In genomic region chr2:106147159-106147558, GRCh38 we compare ENCODE assay signal across 12 cellular contexts. TPM values are rescaled to one million over a fixed set of nuclear protein-coding genes. Genes with fewer than 3 reads are reported as not detected.
DNase-seq lines count a peak whose midpoint lies in the region; ATAC-seq, FAIRE-seq and TF ChIP-seq lines count a peak whose summit lies in the region.
"Had no signal": no experiment of that assay in that cellular context is flagged by ENCODE, and none has a peak within 500 bp of the region (broad histone marks: within the 10 kb centered on the region; RNA-seq: fewer than 3 reads in every experiment).

No MANE protein-coding gene starts in this region.

- peaks cover 0 to 3% of the 10 kb centered on the region in 2 experiments for H3K36me3 ChIP-seq in endothelial cell of umbilical vein (ENCODE audit: control insufficient read depth in 2 of 2, extremely low read depth in 1 of 2, insufficient read depth in 2 of 2, low read length in 2 of 2)
- H3K36me3 ChIP-seq: adrenal gland had no signal

- H2AFZ ChIP-seq in endothelial cell of umbilical vein (ENCODE audit: low read depth, low read length): peak overlapping the region; percentile 51

- H3K9ac ChIP-seq in endothelial cell of umbilical vein (replicated peaks; ENCODE audit: extremely low read depth, insufficient read depth, low read length): no peak overlapping the region
- H3K9ac ChIP-seq: BLaER1 treated with 17β-estradiol and CSF1 and Interleukin-3, amounts not matched to agents 10 nM and 100 nM had no signal

- intact Hi-C loops in endothelial cell of umbilical vein (cut with micrococcal nuclease): no loop called here

- H3K9me1 ChIP-seq in endothelial cell of umbilical vein (replicated peaks; ENCODE audit: control insufficient read depth, extremely low read depth, insufficient read depth, low read length): no peaks in the 10 kb centered on the region

- peak overlapping the region; percentile 64 for H3K4me3 Mint-ChIP-seq in activated CD8-positive, alpha-beta memory T cell treated with anti-CD3 and anti-CD28 coated beads, Interleukin-2, amount 10 ng/mL, durations not matched to agents 7 days and 5 days

- H3K4me1 ChIP-seq in endothelial cell of umbilical vein (ENCODE audit: control insufficient read depth, extremely low read depth, insufficient read depth, low read length): peaks cover 5% of the 10 kb centered on the region
- H3K4me1 ChIP-seq: adrenal gland had no signal

- H3K27me3 ChIP-seq in endothelial cell of umbilical vein (ENCODE audit: control insufficient read depth in 2 of 2, insufficient read depth in 2 of 2, low read length in 2 of 2): no peaks in the 10 kb centered on the region
- H3K27me3 ChIP-seq: adrenal gland; BLaER1 treated with 17β-estradiol and CSF1 and Interleukin-3, amounts not matched to agents 10 nM and 100 nM had no signal

- no peak for DNase-seq in activated CD8-positive, alpha-beta memory T cell treated with anti-CD3 and anti-CD28 coated beads, Interleukin-2, amount 10 ng/mL, durations not matched to agents 7 days and 5 days
- no peak for DNase-seq in activated CD8-positive, alpha-beta memory T cell treated with anti-CD3 and anti-CD28 coated beads for 24 hours
- DNase-seq in RPMI7951 (ENCODE audit: low read depth) (peak; percentile 60), endothelial cell of umbilical vein (ENCODE audit: low read depth, low spot score) (peak; percentile 51), renal cortical epithelial cell (ENCODE audit: low read depth) (peak; percentile 95), COR-L47 (lab: John Stamatoyannopoulos, UW) (no peak), GOT3 (lab: John Stamatoyannopoulos, UW) (no peak), ureter (ENCODE audit: low spot score) (no peak)
- DNase-seq: adrenal gland, NCI-H1694 had no signal

- TF ChIP-seq CTCF in endothelial cell of umbilical vein (IDR thresholded peaks at IDR 0.05; ENCODE audit: extremely low read depth in 1 of 2, insufficient read depth in 1 of 2, low read depth in 1 of 2, low read length in 2 of 2): no peak

- CTCF ChIA-PET in activated CD8-positive, alpha-beta memory T cell treated with anti-CD3 and anti-CD28 coated beads, Interleukin-2, amount 10 ng/mL, durations not matched to agents 7 days and 5 days (lab: Charles Lee): interaction anchor here (1.1 to 3.5 kb wide), 4 partner anchors 12 to 52 kb away, joined by 3 to 45 read pairs (median 4); no protein-coding TSS in a partner anchor
- CTCF ChIA-PET in endothelial cell of umbilical vein (lab: Charles Lee): interaction anchor here (1.4 to 2.4 kb wide), 2 partner anchors 13 to 37 kb away, joined by 3 to 6 read pairs; no protein-coding TSS in a partner anchor

- peak overlapping the region; percentile 17 for H3K27ac ChIP-seq in endothelial cell of umbilical vein (ENCODE audit: insufficient read depth, low read depth, low read length)
- H3K27ac ChIP-seq: adrenal gland had no signal

- peaks cover 2% of the 10 kb centered on the region for H3K9me3 Mint-ChIP-seq in activated CD8-positive, alpha-beta memory T cell treated with anti-CD3 and anti-CD28 coated beads, Interleukin-2, amount 10 ng/mL, durations not matched to agents 7 days and 5 days (ENCODE audit: low read depth)

- dilution Hi-C loops in endothelial cell of umbilical vein (cut with MboI; ENCODE audit: extremely low pct_ligation_motif_present, low sequenced_read_pairs): no loop called here

- no TSS peak for BruUV-seq in endothelial cell of umbilical vein (replicated peaks; lab: Mats Ljungman, UMichigan)

- H3K4me1 Mint-ChIP-seq in activated CD8-positive, alpha-beta memory T cell treated with anti-CD3 and anti-CD28 coated beads, Interleukin-2, amount 10 ng/mL, durations not matched to agents 7 days and 5 days: peaks cover 81% of the 10 kb centered on the region

- peak overlapping the region; percentile 99 for H3K27ac Mint-ChIP-seq in activated CD8-positive, alpha-beta memory T cell treated with anti-CD3 and anti-CD28 coated beads, Interleukin-2, amount 10 ng/mL, durations not matched to agents 7 days and 5 days

- ATAC-seq in activated CD8-positive, alpha-beta memory T cell treated with anti-CD3 and anti-CD28 coated beads, Interleukin-2, amount 10 ng/mL, durations not matched to agents 7 days and 5 days: peak; percentile 11
- ATAC-seq: sciatic nerve had no signal

- no peaks in the 10 kb centered on the region for H3K79me2 ChIP-seq in endothelial cell of umbilical vein (ENCODE audit: control insufficient read depth, insufficient read depth, low read length)

- no peak overlapping the region for H3K4me3 ChIP-seq in endothelial cell of umbilical vein (replicated peaks in 1 of 3; ENCODE audit: insufficient read depth in 1 of 3, low read depth in 1 of 3, low read length in 3 of 3)
- H3K4me3 ChIP-seq: adrenal gland; BLaER1 treated with 17β-estradiol and CSF1 and Interleukin-3, amounts not matched to agents 10 nM and 100 nM had no signal

- H4K20me1 ChIP-seq in endothelial cell of umbilical vein (replicated peaks; ENCODE audit: control insufficient read depth, extremely low read depth, insufficient read depth, low read length): no peaks in the 10 kb centered on the region

- no peak for TF ChIP-seq POLR2A in endothelial cell of umbilical vein (IDR thresholded peaks at IDR 0.05; ENCODE audit: low read depth, low read length)

- FAIRE-seq in endothelial cell of umbilical vein (lab: Jason Lieb, UNC): peak; percentile 72

- H3K36me3 Mint-ChIP-seq in activated CD8-positive, alpha-beta memory T cell treated with anti-CD3 and anti-CD28 coated beads, Interleukin-2, amount 10 ng/mL, durations not matched to agents 7 days and 5 days: peaks cover 88% of the 10 kb centered on the region

- POLR2A ChIA-PET in endothelial cell of umbilical vein (lab: Charles Lee): no interaction called here

- H3K27me3 Mint-ChIP-seq in activated CD8-positive, alpha-beta memory T cell treated with anti-CD3 and anti-CD28 coated beads, Interleukin-2, amount 10 ng/mL, durations not matched to agents 7 days and 5 days: no peaks in the 10 kb centered on the region

- no peak overlapping the region for H3K4me2 ChIP-seq in endothelial cell of umbilical vein (ENCODE audit: insufficient read depth, low read length)

- no peaks in the 10 kb centered on the region for H3K9me3 ChIP-seq in endothelial cell of umbilical vein (replicated peaks; ENCODE audit: control insufficient read depth, insufficient read depth, low read length)
- H3K9me3 ChIP-seq: adrenal gland had no signal

TF ChIP-seq in endothelial cell of umbilical vein, 7 proteins besides CTCF, POLR2A, EP300 and RAD21:
- TF ChIP-seq MYC (IDR thresholded peaks at IDR 0.05; ENCODE audit: low read depth, low read length): no peak

RNA-seq across cellular contexts. Expression of gene UXS1, which starts 46.9 kb away (rescaled TPM):
- total RNA-seq in activated CD8-positive, alpha-beta memory T cell treated with anti-CD3 and anti-CD28 coated beads, Interleukin-2, amount 10 ng/mL, durations not matched to agents 7 days and 5 days: 100 to 1,000 TPM in 1 of 2 experiments, 10 to 100 TPM in 1; 90.0 to 115 TPM
- 15.6 and 16.3 TPM in 2 replicates for total RNA-seq in RPMI7951 (2014; rRNA removed; shearing (Covaris generic))
- total RNA-seq in endothelial cell of umbilical vein (43.2 and 44.6 TPM in 2 replicates), renal cortical epithelial cell (73.8 and 141 TPM in 2 replicates), ureter (62.2 TPM)
- 31.1 and 34.2 TPM in 2 replicates for polyA plus RNA-seq in endothelial cell of umbilical vein
- 38.9 and 44.9 TPM in 2 replicates for polyA plus RNA-seq in endothelial cell of umbilical vein (2011; cell fraction: cytosol; rRNA removed)
- polyA plus RNA-seq in endothelial cell of umbilical vein (2011; cell fraction: nucleus; rRNA removed): 34.7 and 35.8 TPM in 2 replicates
- polyA plus RNA-seq in endothelial cell of umbilical vein (2012): 60.1 and 78.8 TPM in 2 replicates
- 74.3 and 78.8 TPM in 2 replicates for polyA minus RNA-seq in endothelial cell of umbilical vein
- 8.3 TPM for polyA minus RNA-seq in endothelial cell of umbilical vein (2011; cell fraction: cytosol; rRNA and poly(A)+ RNA removed)
- polyA minus RNA-seq in endothelial cell of umbilical vein (2011; cell fraction: nucleus; rRNA and poly(A)+ RNA removed): 23.0 and 39.3 TPM in 2 replicates

Comparison
In these comparisons a context has a peak if more than half of its experiments do, and no peak if none do; other contexts are left out.
1. DNase-seq: peak in RPMI7951 (single experiment), endothelial cell of umbilical vein (single experiment) and renal cortical epithelial cell (single experiment); none in activated CD8-positive, alpha-beta memory T cell treated with anti-CD3 and anti-CD28 coated beads, Interleukin-2, amount 10 ng/mL, durations not matched to agents 7 days and 5 days (single experiment), activated CD8-positive, alpha-beta memory T cell treated with anti-CD3 and anti-CD28 coated beads for 24 hours (single experiment), COR-L47 (single experiment), GOT3 (single experiment) and ureter (single experiment).